Comparison of ENCODE assay signal across 16 cellular contexts in the genomic region with DNA sequence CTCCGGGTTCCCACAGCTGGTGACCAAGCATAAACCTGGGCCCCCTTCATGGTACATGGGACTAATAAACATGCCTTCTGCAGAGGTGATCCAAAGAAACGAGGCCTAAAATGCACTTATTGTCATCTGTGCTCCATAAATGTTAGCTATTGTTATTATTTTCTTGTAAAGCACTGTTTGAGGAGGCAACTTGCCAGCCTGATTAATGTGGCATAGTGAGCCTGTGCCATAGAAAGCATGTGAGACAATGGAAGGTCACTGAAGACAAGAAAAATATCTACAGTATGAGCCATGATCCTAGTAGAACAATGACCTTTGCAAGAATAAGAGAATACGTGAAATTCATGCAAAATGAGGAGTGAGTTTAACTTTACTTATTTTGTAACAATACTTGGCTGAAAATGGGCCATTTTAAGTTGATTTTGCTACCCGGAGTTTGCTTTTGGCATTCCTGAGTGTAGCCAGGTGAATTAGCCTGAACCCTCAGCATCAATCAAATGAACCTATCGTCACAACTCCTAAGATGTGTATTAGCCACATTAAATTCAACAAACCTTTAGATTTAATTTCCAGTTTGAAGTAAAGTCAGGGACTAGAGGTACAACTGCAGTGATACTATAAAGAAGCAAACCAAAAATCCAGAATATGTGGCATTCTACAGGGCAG.
"Had no signal": no experiment of that assay in that cellular context is flagged by ENCODE, and none has a peak within 500 bp of the region (broad histone marks: within the 10 kb centered on the region; RNA-seq: fewer than 3 reads in every experiment).

No MANE protein-coding gene starts in this region.

- H3K36me3 Mint-ChIP-seq: naive B cell had no signal

- DNase-seq: activated B cell treated with CpG ODN at 0.5 μM for 24 hours; activated CD4-positive, alpha-beta T cell treated with anti-CD3 and anti-CD28 coated beads, Interleukin-2, amount 50 U/mL, for 1 hour; activated CD8-positive, alpha-beta memory T cell treated with anti-CD3 and anti-CD28 coated beads for 24 hours; activated gamma-delta T cell treated with Interleukin-2 at 50 U/mL for 16 hours; activated naive CD8-positive, alpha-beta T cell treated with anti-CD3 and anti-CD28 coated beads for 36 hours; foreskin fibroblast; heart left ventricle; mammary epithelial cell; naive B cell; pancreas; stimulated activated CD4-positive, alpha-beta T cell treated with anti-CD3 and anti-CD28 coated beads, Interleukin-12 subunit alpha, Interleukin-12 subunit beta, amount 100 ng/mL, for 4 hours; stimulated activated naive B cell treated with anti-CD40 and anti-IgM and Interleukin-4, amounts not matched to agents 10 μg/mL and 1 μg/mL and 100 μg/mL, for 72 hours had no signal

- H3K27me3 Mint-ChIP-seq: activated B cell treated with CpG ODN at 0.5 μM for 24 hours; naive B cell; stimulated activated naive B cell treated with anti-CD40 and anti-IgM and Interleukin-4, amounts not matched to agents 10 μg/mL and 1 μg/mL and 100 μg/mL, for 72 hours; type B pancreatic cell had no signal

- H3K36me3 ChIP-seq: cardiac muscle cell had no signal

- H3K9me3 ChIP-seq: pancreas had no signal

- H3K27ac ChIP-seq: cardiac muscle cell, esophagus muscularis mucosa, heart left ventricle, pancreas had no signal

- H3K4me3 Mint-ChIP-seq: activated B cell treated with CpG ODN at 0.5 μM for 24 hours; activated naive CD8-positive, alpha-beta T cell treated with anti-CD3 and anti-CD28 coated beads for 36 hours; naive B cell; stimulated activated naive B cell treated with anti-CD40 and anti-IgM and Interleukin-4, amounts not matched to agents 10 μg/mL and 1 μg/mL and 100 μg/mL, for 72 hours; type B pancreatic cell had no signal

- H3K4me1 Mint-ChIP-seq: activated naive CD8-positive, alpha-beta T cell treated with anti-CD3 and anti-CD28 coated beads for 36 hours had no signal

- H3K27ac Mint-ChIP-seq: activated B cell treated with CpG ODN at 0.5 μM for 24 hours; activated naive CD8-positive, alpha-beta T cell treated with anti-CD3 and anti-CD28 coated beads for 36 hours; naive B cell; stimulated activated naive B cell treated with anti-CD40 and anti-IgM and Interleukin-4, amounts not matched to agents 10 μg/mL and 1 μg/mL and 100 μg/mL, for 72 hours; type B pancreatic cell had no signal

- ATAC-seq: heart left ventricle; left lobe of liver; pancreas; stimulated activated naive B cell treated with anti-CD40 and anti-IgM and Interleukin-4, amounts not matched to agents 10 μg/mL and 1 μg/mL and 100 μg/mL, for 72 hours had no signal

- H3K4me1 ChIP-seq: esophagus muscularis mucosa had no signal

- H3K4me3 ChIP-seq: cardiac muscle cell, esophagus muscularis mucosa, heart left ventricle, pancreas had no signal

- H3K27me3 ChIP-seq: cardiac muscle cell, esophagus muscularis mucosa, heart left ventricle, pancreas had no signal
